ENCODE assay signal across 10 cellular contexts in the genomic region with DNA sequence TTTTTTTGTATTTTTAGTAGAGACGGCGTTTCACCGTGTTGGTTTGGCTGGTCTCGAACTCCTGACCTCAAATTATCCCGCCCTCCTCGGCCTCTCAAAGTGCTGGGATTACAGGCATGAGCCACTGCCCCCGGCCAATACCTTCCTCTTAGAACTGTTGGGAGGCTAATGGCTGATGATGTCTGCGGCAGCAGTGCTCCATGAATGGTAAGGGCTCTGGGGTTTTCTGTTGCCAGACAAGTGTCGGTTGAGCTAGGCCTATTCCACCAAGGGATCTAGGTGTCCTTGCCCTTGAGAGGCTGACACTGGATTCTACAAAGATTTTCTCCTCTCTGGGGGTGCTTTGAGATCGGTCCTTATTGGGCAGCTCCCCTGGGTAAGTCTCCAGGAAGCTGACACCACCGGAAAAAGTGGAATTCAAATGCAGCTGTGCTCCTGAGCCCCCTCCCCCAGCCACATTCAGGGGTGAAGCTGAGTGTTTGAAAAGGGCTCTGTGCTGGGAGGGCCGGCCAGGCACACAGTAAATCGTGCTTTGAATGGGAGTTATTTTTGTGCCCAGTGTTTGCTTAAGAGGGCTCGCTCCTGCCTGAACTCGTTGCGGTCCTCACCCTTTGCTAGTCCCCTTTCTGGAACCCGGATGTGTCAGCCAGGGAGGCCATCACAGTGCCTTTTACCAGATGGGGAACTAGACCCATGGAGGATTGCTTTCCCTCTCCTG. TPM values are rescaled to one million over a fixed set of nuclear protein-coding genes. Genes with fewer than 3 reads are reported as not detected.
DNase-seq lines count a peak whose midpoint lies in the region; FAIRE-seq and TF ChIP-seq lines count a peak whose summit lies in the region.
"Had no signal": no experiment of that assay in that cellular context is flagged by ENCODE, and none has a peak within 500 bp of the region (broad histone marks: within the 10 kb centered on the region; RNA-seq: fewer than 3 reads in every experiment).

No MANE protein-coding gene starts in this region.

- H3K36me3 Mint-ChIP-seq in astrocyte (ENCODE audit: low read depth, unreplicated experiment): no peaks in the 10 kb centered on the region

- H3K4me3 Mint-ChIP-seq in astrocyte (ENCODE audit: unreplicated experiment): no peak overlapping the region

- DNase-seq in NCI-H146 (lab: John Stamatoyannopoulos, UW) (peak; percentile 86), astrocyte (ENCODE audit: low read depth) (no peak), transverse colon (no peak), activated gamma-delta T cell treated with Interleukin-2 at 50 U/mL for 16 hours (no peak), germinal center (ENCODE audit: low spot score) (no peak)
- DNase-seq in NK-92 treated with Interleukin-12 subunit alpha and Interleukin-12 subunit beta, amount 100 ng/mL, for 24 hours (lab: John Stamatoyannopoulos, UW): no peak
- DNase-seq: activated CD4-positive, alpha-beta T cell treated with anti-CD3 and anti-CD28 coated beads, Interleukin-2, amount 50 U/mL, for 48 hours had no signal

- H3K27ac ChIP-seq in astrocyte (ENCODE audit: low read depth, low read length) (peak overlapping the region; percentile 36), layer of hippocampus (ENCODE audit: low read depth, low read length) (peak overlapping the region; percentile 48), transverse colon (peak overlapping the region; percentile 79 to 93 (median 88))
- H3K27ac ChIP-seq: foreskin keratinocyte had no signal

- in situ Hi-C loops in transverse colon (cut with MboI; ENCODE audit: low pct_ligation_motif_present in 1 of 4, low pct_unique_long_range_greater_than_20kb in 1 of 4, low sequenced_read_pairs in 3 of 4): loop anchor here in 1 of 4 donors (10.0 kb wide), 1 partner anchor 47 kb away; no protein-coding TSS in a partner anchor

- peaks cover 14% of the 10 kb centered on the region for H3K79me2 ChIP-seq in astrocyte (ENCODE audit: insufficient read depth, low read length)

- H3K9me3 Mint-ChIP-seq in astrocyte (ENCODE audit: unreplicated experiment): no peaks in the 10 kb centered on the region

- H3K27me3 ChIP-seq in astrocyte (ENCODE audit: insufficient read depth, low read length): no peaks in the 10 kb centered on the region
- H3K27me3 ChIP-seq in layer of hippocampus (ENCODE audit: control insufficient read depth, insufficient read depth, low read length): no peaks in the 10 kb centered on the region
- H3K27me3 ChIP-seq in transverse colon: peaks cover 4% of the 10 kb centered on the region
- H3K27me3 ChIP-seq: foreskin keratinocyte had no signal

- peak overlapping the region; percentile 59 for H2AFZ ChIP-seq in astrocyte (ENCODE audit: low read depth, low read length)

- WGBS in transverse colon (ENCODE audit: low coverage in 1 of 2), 2 donors: 61% methylated on average over 17 of the region's 17 CpGs; no CpG with 5 or more reads in 1 of the 2 donors

- peak overlapping the region; percentile 96 for H3K27ac Mint-ChIP-seq in astrocyte (ENCODE audit: unreplicated experiment)

- peaks cover 20% of the 10 kb centered on the region for H3K4me1 Mint-ChIP-seq in astrocyte (ENCODE audit: low read depth, unreplicated experiment)

- peak overlapping the region; percentile 70 for H3K4me2 ChIP-seq in astrocyte (ENCODE audit: low read length)

- no peaks in the 10 kb centered on the region for H3K27me3 Mint-ChIP-seq in astrocyte (ENCODE audit: low read depth, unreplicated experiment)

- TF ChIP-seq POLR2A in transverse colon (IDR thresholded peaks at IDR 0.05): no peak

- H3K36me3 ChIP-seq in astrocyte (ENCODE audit: insufficient read depth, low read length) (no peaks in the 10 kb centered on the region), transverse colon (no peaks in the 10 kb centered on the region)

- H3K9me3 ChIP-seq in astrocyte (ENCODE audit: insufficient read depth, low read depth, low read length) (no peaks in the 10 kb centered on the region), transverse colon (no peaks in the 10 kb centered on the region)

- H3K4me3 ChIP-seq in astrocyte (ENCODE audit: insufficient read depth, low read depth, low read length): no peak overlapping the region
- H3K4me3 ChIP-seq in transverse colon: no peak overlapping the region

- no peak for FAIRE-seq in astrocyte (lab: Jason Lieb, UNC)
- FAIRE-seq: GM18507 had no signal

- TF ChIP-seq EP300 in transverse colon (IDR thresholded peaks at IDR 0.05; ENCODE audit: low read depth): no peak

- peaks cover 11% of the 10 kb centered on the region for H4K20me1 ChIP-seq in astrocyte (ENCODE audit: insufficient read depth, low read length)

- TF ChIP-seq CTCF in astrocyte (IDR thresholded peaks at IDR 0.05; ENCODE audit: insufficient read depth, low read depth, low read length) (no peak), transverse colon (IDR thresholded peaks at IDR 0.05) (no peak)

- H3K4me1 ChIP-seq in astrocyte (ENCODE audit: insufficient read depth, low read length): peaks cover 22% of the 10 kb centered on the region
- H3K4me1 ChIP-seq in transverse colon: peaks cover 23 to 79% (median 61%) of the 10 kb centered on the region in 4 donors

- peak overlapping the region; percentile 25 for H3K9ac ChIP-seq in astrocyte (ENCODE audit: low read length)

- intact Hi-C loops in transverse colon (cut with DNase I; ENCODE audit: low total_unique reads): no loop called here

RNA-seq across cellular contexts. Expression of gene SOX13, which starts 5.2 kb away (rescaled TPM):
- total RNA-seq in astrocyte (9.2 and 12.4 TPM in 2 replicates), transverse colon (10 to 100 TPM; 12.1 to 34.1 (median 33.4) TPM)

Comparison
In these comparisons a context has a peak if more than half of its experiments do, and no peak if none do; other contexts are left out.
1. H3K27ac ChIP-seq: peak in every context shown above with its lines; median percentile 88 in transverse colon; 48 in layer of hippocampus; 36 in astrocyte.